Comparison of ENCODE assay signal across 8 cellular contexts in genomic region chr7:151085329-151085690, GRCh38. TPM values are rescaled to one million over a fixed set of nuclear protein-coding genes. Genes with fewer than 3 reads are reported as not detected.
DNase-seq lines count a peak whose midpoint lies in the region; ATAC-seq and TF ChIP-seq lines count a peak whose summit lies in the region.

No MANE protein-coding gene starts in this region.

- ATAC-seq in esophagus mucosa (no peak), HG03521 (IDR thresholded peaks at IDR 0.05; ENCODE audit: unreplicated experiment) (no peak)

- H3K36me3 ChIP-seq in H7 (replicated peaks; ENCODE audit: control insufficient read depth, insufficient read depth, low read length) (no peaks in the 10 kb centered on the region), left ventricle myocardium inferior (no peaks in the 10 kb centered on the region), skeletal muscle satellite cell (ENCODE audit: insufficient read depth, low read length) (no peaks in the 10 kb centered on the region)
- no peaks in the 10 kb centered on the region for H3K36me3 ChIP-seq in effector memory CD4-positive, alpha-beta T cell (ENCODE audit: control insufficient read depth, insufficient read depth, low read length)

- peak overlapping the region; percentile 71 for H3K9ac ChIP-seq in skeletal muscle satellite cell (ENCODE audit: low read depth, low read length)

- peak overlapping the region; percentile 78; the same call in 1 of the 2 replicates for H3K4me3 ChIP-seq in H7 (ENCODE audit: insufficient read depth, low read depth, low read length)
- H3K4me3 ChIP-seq in WI38 (ENCODE audit: low read depth, low read length), result peak overlapping the region; percentile 59
- H3K4me3 ChIP-seq in left ventricle myocardium inferior, result peak overlapping the region; percentile 90
- H3K4me3 ChIP-seq in skeletal muscle satellite cell (ENCODE audit: low read length), result peak overlapping the region; percentile 79
- no peak overlapping the region for H3K4me3 ChIP-seq in effector memory CD4-positive, alpha-beta T cell (ENCODE audit: insufficient read depth, low read depth, low read length, poor library complexity, severe bottlenecking)

- TF ChIP-seq CTCF in WI38 (IDR thresholded peaks at IDR 0.05; ENCODE audit: low read depth, low read length) (no peak), left ventricle myocardium inferior (IDR thresholded peaks at IDR 0.05; ENCODE audit: borderline replicate concordance) (no peak)

- no peak for DNase-seq in H7
- DNase-seq in left ventricle myocardium inferior, result no peak
- no peak for DNase-seq in effector memory CD4-positive, alpha-beta T cell
- DNase-seq in NCI-H774 (lab: John Stamatoyannopoulos, UW), result no peak

- H3K4me2 ChIP-seq in skeletal muscle satellite cell (ENCODE audit: low read length), result peak overlapping the region; percentile 82

- H3K4me1 ChIP-seq in left ventricle myocardium inferior, result peaks cover 82% of the 10 kb centered on the region
- H3K4me1 ChIP-seq in skeletal muscle satellite cell (ENCODE audit: control insufficient read depth, insufficient read depth, low read length), result peaks cover 58% of the 10 kb centered on the region
- H3K4me1 ChIP-seq in effector memory CD4-positive, alpha-beta T cell (ENCODE audit: control insufficient read depth, insufficient read depth, low read length, poor library complexity, severe bottlenecking), result peaks cover 47% of the 10 kb centered on the region

- H3K9me3 ChIP-seq in left ventricle myocardium inferior (replicated peaks) (no peaks in the 10 kb centered on the region), skeletal muscle satellite cell (replicated peaks; ENCODE audit: low read length) (no peaks in the 10 kb centered on the region)
- no peaks in the 10 kb centered on the region for H3K9me3 ChIP-seq in effector memory CD4-positive, alpha-beta T cell (ENCODE audit: control insufficient read depth, low read length)

- H3K27me3 ChIP-seq in H7 (ENCODE audit: control insufficient read depth, insufficient read depth, low read length) (peaks cover 17% of the 10 kb centered on the region; the same call in 1 of the 2 replicates), left ventricle myocardium inferior (ENCODE audit: low read depth) (no peaks in the 10 kb centered on the region), skeletal muscle satellite cell (ENCODE audit: control insufficient read depth, insufficient read depth, low read length) (no peaks in the 10 kb centered on the region)
- no peaks in the 10 kb centered on the region for H3K27me3 ChIP-seq in effector memory CD4-positive, alpha-beta T cell (replicated peaks; ENCODE audit: control insufficient read depth, insufficient read depth, low read length, poor library complexity, severe bottlenecking)

- intact Hi-C loops in left ventricle myocardium inferior (cut with micrococcal nuclease), result no loop called here

- peak overlapping the region; percentile 95 for H3K27ac ChIP-seq in left ventricle myocardium inferior (replicated peaks)
- H3K27ac ChIP-seq in effector memory CD4-positive, alpha-beta T cell (ENCODE audit: insufficient read depth, low read length, poor library complexity, severe bottlenecking), result no peak overlapping the region

RNA-seq across cellular contexts. Expression of gene AGAP3, which starts 1.0 kb away (rescaled TPM):
- 63.3 and 76.0 TPM in 2 replicates for total RNA-seq in H7 (2014; rRNA removed; shearing (Covaris generic))
- total RNA-seq in left ventricle myocardium inferior, result 51.0 TPM
- total RNA-seq in skeletal muscle satellite cell (2012; rRNA removed), result 60.1 and 66.2 TPM in 2 replicates
- 76.1 TPM for total RNA-seq in esophagus mucosa

RNA-seq across cellular contexts. Expression of gene TMUB1, which starts 2.0 kb away (rescaled TPM):
- 67.4 and 73.4 TPM in 2 replicates for total RNA-seq in H7 (2014; rRNA removed; shearing (Covaris generic))
- total RNA-seq in left ventricle myocardium inferior, result 30.1 TPM
- 18.8 and 25.1 TPM in 2 replicates for total RNA-seq in skeletal muscle satellite cell (2012; rRNA removed)
- total RNA-seq in esophagus mucosa, result 23.2 TPM

RNA-seq across cellular contexts. Expression of gene FASTK, which starts 4.7 kb away (rescaled TPM):
- 58.4 and 86.3 TPM in 2 replicates for total RNA-seq in H7 (2014; rRNA removed; shearing (Covaris generic))
- total RNA-seq in left ventricle myocardium inferior (75.7 TPM), esophagus mucosa (55.5 TPM)
- total RNA-seq in skeletal muscle satellite cell (2012; rRNA removed), result 58.3 and 85.2 TPM in 2 replicates

RNA-seq across cellular contexts. Expression of gene SLC4A2, which starts 25.9 kb away (rescaled TPM):
- total RNA-seq in H7 (2014; rRNA removed; shearing (Covaris generic)), result 85.7 and 105 TPM in 2 replicates
- total RNA-seq in left ventricle myocardium inferior (62.9 TPM), esophagus mucosa (35.9 TPM)
- total RNA-seq in skeletal muscle satellite cell (2012; rRNA removed), result 54.8 and 77.8 TPM in 2 replicates

RNA-seq across cellular contexts. Expression of gene CDK5, which starts 27.6 kb away (rescaled TPM):
- total RNA-seq in H7 (2014; rRNA removed; shearing (Covaris generic)), result 24.3 and 36.9 TPM in 2 replicates
- total RNA-seq in left ventricle myocardium inferior, result 9.6 TPM
- total RNA-seq in skeletal muscle satellite cell (2012; rRNA removed), result 15.7 and 18.1 TPM in 2 replicates
- total RNA-seq in esophagus mucosa, result 11.4 TPM
